Comparison of ENCODE assay signal across 1 cellular context in the genomic region with DNA sequence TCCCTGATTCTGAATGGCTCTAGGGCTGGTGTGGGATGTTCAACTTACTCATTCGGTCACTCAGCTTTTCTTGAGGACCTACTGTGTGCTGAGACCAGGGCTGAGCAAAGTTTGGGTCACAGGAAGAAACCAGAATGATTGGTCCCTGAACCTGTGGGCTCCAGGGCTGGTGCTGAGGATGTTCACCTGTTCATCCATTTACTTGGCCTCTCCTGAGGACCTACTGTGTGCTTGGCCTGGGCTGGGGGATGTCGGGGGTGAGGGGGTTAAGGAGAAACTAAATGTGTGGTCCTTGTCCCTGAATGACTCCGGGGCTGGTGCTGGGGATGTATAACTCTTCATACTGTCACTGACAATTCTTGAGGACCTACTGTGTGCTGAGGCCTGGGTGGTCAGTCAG.
TF ChIP-seq lines count a peak whose summit lies in the region.

No MANE protein-coding gene starts in this region.

TF ChIP-seq in HepG2, 621 proteins besides CTCF, POLR2A, EP300 and RAD21:
- TF ChIP-seq ZKSCAN1 (IDR thresholded peaks at IDR 0.05; ENCODE audit: low read length) (peak; percentile 59; the same call in 1 of the 2 replicates), CBX2 (IDR thresholded peaks at IDR 0.05; ENCODE audit: low read depth, low read length) (no peak), CBX2 (CRISPR knock-in tag; IDR thresholded peaks at IDR 0.05; ENCODE audit: low read depth) (no peak)
